In the genomic region with DNA sequence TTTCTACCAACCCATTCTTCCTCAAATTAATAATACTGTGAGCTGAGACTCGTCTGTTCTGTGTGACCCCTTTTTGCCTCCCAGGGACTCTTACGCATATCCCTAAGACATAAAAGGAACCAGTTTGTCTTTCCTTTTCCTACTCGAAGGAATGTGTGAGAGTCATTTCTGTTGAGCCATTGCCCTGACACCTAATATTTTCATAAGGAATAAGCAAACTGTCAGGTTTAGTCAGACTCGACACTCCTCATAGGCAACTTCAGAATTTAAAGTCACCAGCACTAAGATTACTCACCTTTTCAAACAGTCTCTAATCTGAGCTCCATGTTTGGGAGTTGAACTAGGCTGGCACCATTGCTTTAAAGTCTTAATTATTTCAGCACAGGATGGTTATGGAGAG, we compare ENCODE assay signal across 1 cellular context.
TF ChIP-seq lines count a peak whose summit lies in the region.

No MANE protein-coding gene starts in this region.

TF ChIP-seq in HepG2, 621 proteins besides CTCF, POLR2A, EP300 and RAD21 (continued from another document):
- TF ChIP-seq, protein P1, sequence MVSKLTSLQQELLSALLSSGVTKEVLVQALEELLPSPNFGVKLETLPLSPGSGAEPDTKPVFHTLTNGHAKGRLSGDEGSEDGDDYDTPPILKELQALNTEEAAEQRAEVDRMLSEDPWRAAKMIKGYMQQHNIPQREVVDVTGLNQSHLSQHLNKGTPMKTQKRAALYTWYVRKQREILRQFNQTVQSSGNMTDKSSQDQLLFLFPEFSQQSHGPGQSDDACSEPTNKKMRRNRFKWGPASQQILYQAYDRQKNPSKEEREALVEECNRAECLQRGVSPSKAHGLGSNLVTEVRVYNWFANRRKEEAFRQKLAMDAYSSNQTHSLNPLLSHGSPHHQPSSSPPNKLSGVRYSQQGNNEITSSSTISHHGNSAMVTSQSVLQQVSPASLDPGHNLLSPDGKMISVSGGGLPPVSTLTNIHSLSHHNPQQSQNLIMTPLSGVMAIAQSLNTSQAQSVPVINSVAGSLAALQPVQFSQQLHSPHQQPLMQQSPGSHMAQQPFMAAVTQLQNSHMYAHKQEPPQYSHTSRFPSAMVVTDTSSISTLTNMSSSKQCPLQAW (CRISPR knock-in tag; IDR thresholded peaks at IDR 0.05): no peak
